ENCODE assay signal across 28 cellular contexts in the genomic region with DNA sequence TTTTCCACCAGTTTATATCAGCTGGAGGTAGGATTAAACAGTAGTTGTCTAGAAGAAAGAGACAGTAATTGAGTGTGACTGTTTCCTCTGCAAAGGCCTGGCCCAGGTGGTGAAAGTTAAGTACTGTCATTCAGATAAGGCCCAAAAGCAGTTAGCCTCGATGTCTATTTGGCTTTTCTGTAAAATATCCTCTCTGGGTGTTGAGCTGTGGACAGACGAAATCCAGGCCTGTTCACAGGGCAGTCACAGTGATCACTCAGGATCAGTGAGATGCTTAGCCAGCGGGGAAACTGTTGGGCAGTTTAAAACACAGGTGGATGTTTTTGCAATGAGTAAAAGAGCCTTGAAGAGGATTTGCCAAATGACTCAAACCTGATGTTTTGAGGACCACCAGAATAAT. TPM values are rescaled to one million over a fixed set of nuclear protein-coding genes. Genes with fewer than 3 reads are reported as not detected.
DNase-seq lines count a peak whose midpoint lies in the region; ATAC-seq and TF ChIP-seq lines count a peak whose summit lies in the region.
"Had no signal": no experiment of that assay in that cellular context is flagged by ENCODE, and none has a peak within 500 bp of the region (broad histone marks: within the 10 kb centered on the region; RNA-seq: fewer than 3 reads in every experiment).

No MANE protein-coding gene starts in this region.

- H3K9me3 ChIP-seq in heart right ventricle: no peaks in the 10 kb centered on the region
- H3K9me3 ChIP-seq in CD4-positive, alpha-beta memory T cell (ENCODE audit: control insufficient read depth in 1 of 2, low read length in 2 of 2): no peaks in the 10 kb centered on the region
- H3K9me3 ChIP-seq: BLaER1 treated with 17β-estradiol and CSF1 and Interleukin-3, amounts not matched to agents 10 nM and 100 nM; Caco-2; right lobe of liver; thyroid gland had no signal

- no peaks in the 10 kb centered on the region for H3K9me3 Mint-ChIP-seq in GM23338
- H3K9me3 Mint-ChIP-seq in CD4-positive, alpha-beta memory T cell: no peaks in the 10 kb centered on the region
- H3K9me3 Mint-ChIP-seq: activated naive CD4-positive, alpha-beta T cell treated with anti-CD3 and anti-CD28 coated beads for 36 hours; activated T-cell treated with anti-CD3 and anti-CD28 coated beads, Interleukin-2, amount 50 U/mL, for 72 hours; central memory CD8-positive, alpha-beta T cell; immature natural killer cell; stimulated activated naive CD8-positive, alpha-beta T cell treated with anti-CD3 and anti-CD28 coated beads, Interleukin-15, amount 100 ng/mL, for 72 hours; T-helper 1 cell treated with Interleukin-12 subunit alpha and Interleukin-12 subunit beta and Interleukin-4 antibody, amounts not matched to agents 30 μg/mL and 1 μg/mL, for 36 hours had no signal

- H3K4me2 ChIP-seq in GM23338: no peak overlapping the region
- H3K4me2 ChIP-seq: PC-9 had no signal

- H2AFZ ChIP-seq in ACC112 (ENCODE audit: low read length, unreplicated experiment) (no peak overlapping the region), GM23338 (peak overlapping the region; percentile 32; the same call in 1 of the 2 replicates)
- H2AFZ ChIP-seq: parathyroid adenoma, PC-9 had no signal

- H4K20me1 ChIP-seq in GM23338 (replicated peaks; ENCODE audit: insufficient read depth): no peaks in the 10 kb centered on the region
- H4K20me1 ChIP-seq: BLaER1 treated with 17β-estradiol and CSF1 and Interleukin-3, amounts not matched to agents 10 nM and 100 nM had no signal

- intact Hi-C loops in heart right ventricle (cut with DNase I): no loop called here
- intact Hi-C loops in CD4-positive, alpha-beta memory T cell (cut with micrococcal nuclease): no loop called here

- peaks cover 2% of the 10 kb centered on the region; the same call in 1 of the 3 replicates for H3K4me1 Mint-ChIP-seq in GM23338
- H3K4me1 Mint-ChIP-seq in CD4-positive, alpha-beta memory T cell: no peaks in the 10 kb centered on the region
- H3K4me1 Mint-ChIP-seq: central memory CD8-positive, alpha-beta T cell; immature natural killer cell; stimulated activated naive CD8-positive, alpha-beta T cell treated with anti-CD3 and anti-CD28 coated beads, Interleukin-15, amount 100 ng/mL, for 72 hours had no signal

- CTCF ChIA-PET in CD4-positive, alpha-beta memory T cell (lab: Charles Lee; ENCODE audit: partially characterized antibody): no interaction called here

- H3K27ac ChIP-seq in ACC112 (ENCODE audit: low read depth, low read length): peak overlapping the region; percentile 76
- H3K27ac ChIP-seq in GM23338 (ENCODE audit: low read depth): no peak overlapping the region
- H3K27ac ChIP-seq in heart right ventricle: no peak overlapping the region
- H3K27ac ChIP-seq in CD4-positive, alpha-beta memory T cell (ENCODE audit: low read depth, low read length): no peak overlapping the region
- H3K27ac ChIP-seq: BLaER1 treated with 17β-estradiol and CSF1 and Interleukin-3, amounts not matched to agents 10 nM and 100 nM; parathyroid adenoma; PC-9; right lobe of liver; thyroid gland had no signal

- peaks cover 32% of the 10 kb centered on the region for H3K4me1 ChIP-seq in ACC112 (ENCODE audit: control insufficient read depth, insufficient read depth, low read length, unreplicated experiment)
- H3K4me1 ChIP-seq in GM23338 (ENCODE audit: insufficient read depth): no peaks in the 10 kb centered on the region
- H3K4me1 ChIP-seq in heart right ventricle: peaks cover 0 to 9% (median 0%) of the 10 kb centered on the region in 9 donors
- no peaks in the 10 kb centered on the region for H3K4me1 ChIP-seq in CD4-positive, alpha-beta memory T cell (ENCODE audit: insufficient read depth, low read length)
- H3K4me1 ChIP-seq: Caco-2, parathyroid adenoma, right lobe of liver had no signal

- H3K79me2 ChIP-seq in ACC112 (ENCODE audit: control insufficient read depth, insufficient read depth, low read length, unreplicated experiment) (no peaks in the 10 kb centered on the region), GM23338 (replicated peaks; ENCODE audit: insufficient read depth) (no peaks in the 10 kb centered on the region)
- H3K79me2 ChIP-seq: parathyroid adenoma had no signal

- H3K27me3 Mint-ChIP-seq in GM23338 (ENCODE audit: insufficient read depth, low read depth, poor library complexity): no peaks in the 10 kb centered on the region
- peaks cover 0 to 1% of the 10 kb centered on the region in 2 donors for H3K27me3 Mint-ChIP-seq in CD4-positive, alpha-beta memory T cell
- H3K27me3 Mint-ChIP-seq: central memory CD8-positive, alpha-beta T cell had no signal

- WGBS in heart right ventricle, 2 donors: 27 to 39% methylated on average over 3 of the region's 3 CpGs

- 0 out of 2 replicates have a peak, but pooled peaks cover 6% of the 10 kb centered on the region for H3K9me2 ChIP-seq in GM23338 (ENCODE audit: insufficient read depth)

- no peak for DNase-seq in GM23338 (ENCODE audit: low spot score)
- DNase-seq in amniotic epithelial cell (ENCODE audit: low read depth): peak; percentile 25
- peak in 1 of 2 donors; percentile 23 for DNase-seq in heart right ventricle
- DNase-seq in germinal center (ENCODE audit: low spot score): no peak
- DNase-seq in 8988T: no peak
- DNase-seq in stimulated activated CD4-positive, alpha-beta T cell treated with anti-CD3 and anti-CD28 coated beads, Interleukin-12 subunit alpha, Interleukin-12 subunit beta, amount 100 ng/mL, for 4 hours: no peak
- no peak for DNase-seq in CD4-positive, alpha-beta memory T cell
- DNase-seq: ACHN; activated CD4-positive, alpha-beta T cell treated with anti-CD3 and anti-CD28 coated beads for 48 hours; activated naive CD4-positive, alpha-beta T cell treated with anti-CD3 and anti-CD28 coated beads for 36 hours; activated T-cell treated with anti-CD3 and anti-CD28 coated beads, Interleukin-2, amount 50 U/mL, for 72 hours; anterior cingulate cortex; Caco-2; dermis blood vessel endothelial cell; foreskin melanocyte; hippocampal formation; immature natural killer cell; NCI-H1092; NCI-H2029 treated with DMSO at 0.1 percent for 48 hours; PC-9; right lobe of liver; stimulated activated naive CD8-positive, alpha-beta T cell treated with anti-CD3 and anti-CD28 coated beads, Interleukin-15, amount 100 ng/mL, for 72 hours; thyroid gland had no signal

- ATAC-seq in GM23338 (no peak), heart right ventricle (peak; percentile 34 to 92 (median 82))
- ATAC-seq: right lobe of liver; stimulated activated naive CD8-positive, alpha-beta T cell treated with anti-CD3 and anti-CD28 coated beads, Interleukin-15, amount 100 ng/mL, for 72 hours had no signal

- H3F3A ChIP-seq in GM23338 (replicated peaks; ENCODE audit: low read depth): no peaks in the 10 kb centered on the region

- TF ChIP-seq CTCF in GM23338 (conservative IDR thresholded peaks at IDR 0.05; ENCODE audit: low read depth in 2 of 2) (no peak), heart right ventricle (IDR thresholded peaks at IDR 0.05) (no peak)

- no peaks in the 10 kb centered on the region for H3K36me3 Mint-ChIP-seq in GM23338 (ENCODE audit: low read depth)
- H3K36me3 Mint-ChIP-seq in CD4-positive, alpha-beta memory T cell: peaks cover 0 to 5% of the 10 kb centered on the region in 2 donors
- H3K36me3 Mint-ChIP-seq: immature natural killer cell had no signal

- H3K4me3 ChIP-seq in ACC112 (ENCODE audit: low read depth, low read length): no peak overlapping the region
- H3K4me3 ChIP-seq in GM23338: no peak overlapping the region
- H3K4me3 ChIP-seq in heart right ventricle: no peak overlapping the region
- H3K4me3 ChIP-seq in CD4-positive, alpha-beta memory T cell (ENCODE audit: low read length in 2 of 2): no peak overlapping the region
- H3K4me3 ChIP-seq: BLaER1 treated with 17β-estradiol and CSF1 and Interleukin-3, amounts not matched to agents 10 nM and 100 nM; PC-9; right lobe of liver; thyroid gland had no signal

- no peak overlapping the region for H3K27ac Mint-ChIP-seq in GM23338
- H3K27ac Mint-ChIP-seq in CD4-positive, alpha-beta memory T cell: no peak overlapping the region
- H3K27ac Mint-ChIP-seq: activated naive CD4-positive, alpha-beta T cell treated with anti-CD3 and anti-CD28 coated beads for 36 hours; activated T-cell treated with anti-CD3 and anti-CD28 coated beads, Interleukin-2, amount 50 U/mL, for 72 hours; immature natural killer cell; stimulated activated naive CD8-positive, alpha-beta T cell treated with anti-CD3 and anti-CD28 coated beads, Interleukin-15, amount 100 ng/mL, for 72 hours; T-helper 1 cell treated with Interleukin-12 subunit alpha and Interleukin-12 subunit beta and Interleukin-4 antibody, amounts not matched to agents 30 μg/mL and 1 μg/mL, for 36 hours had no signal

- no peak overlapping the region for H3K4me3 Mint-ChIP-seq in GM23338
- H3K4me3 Mint-ChIP-seq in CD4-positive, alpha-beta memory T cell: no peak overlapping the region
- H3K4me3 Mint-ChIP-seq: activated naive CD4-positive, alpha-beta T cell treated with anti-CD3 and anti-CD28 coated beads for 36 hours; activated T-cell treated with anti-CD3 and anti-CD28 coated beads, Interleukin-2, amount 50 U/mL, for 72 hours; central memory CD8-positive, alpha-beta T cell; immature natural killer cell; stimulated activated naive CD8-positive, alpha-beta T cell treated with anti-CD3 and anti-CD28 coated beads, Interleukin-15, amount 100 ng/mL, for 72 hours; T-helper 1 cell treated with Interleukin-12 subunit alpha and Interleukin-12 subunit beta and Interleukin-4 antibody, amounts not matched to agents 30 μg/mL and 1 μg/mL, for 36 hours had no signal

- POLR2A ChIA-PET in CD4-positive, alpha-beta memory T cell (lab: Charles Lee; ENCODE audit: partially characterized antibody): no interaction called here

- no peaks in the 10 kb centered on the region for H3K27me3 ChIP-seq in ACC112 (ENCODE audit: insufficient read depth, low read length)
- H3K27me3 ChIP-seq in GM23338 (ENCODE audit: insufficient read depth): no peaks in the 10 kb centered on the region
- peaks cover 0 to 44% (median 9%) of the 10 kb centered on the region in 7 donors for H3K27me3 ChIP-seq in heart right ventricle
- H3K27me3 ChIP-seq in CD4-positive, alpha-beta memory T cell (ENCODE audit: insufficient read depth, low read length): no peaks in the 10 kb centered on the region
- H3K27me3 ChIP-seq: BLaER1 treated with 17β-estradiol and CSF1 and Interleukin-3, amounts not matched to agents 10 nM and 100 nM; right lobe of liver; thyroid gland had no signal

- H3K36me3 ChIP-seq in ACC112 (ENCODE audit: insufficient read depth, low read length) (no peaks in the 10 kb centered on the region), GM23338 (ENCODE audit: insufficient read depth) (no peaks in the 10 kb centered on the region), heart right ventricle (no peaks in the 10 kb centered on the region)
- H3K36me3 ChIP-seq in CD4-positive, alpha-beta memory T cell (ENCODE audit: insufficient read depth, low read length): no peaks in the 10 kb centered on the region
- H3K36me3 ChIP-seq: BLaER1 treated with 17β-estradiol and CSF1 and Interleukin-3, amounts not matched to agents 10 nM and 100 nM; right lobe of liver; thyroid gland had no signal

RNA-seq across cellular contexts. Expression of gene PRDM1, which starts 22.0 kb away (rescaled TPM):
- 0.62 and 0.73 TPM in 2 replicates for total RNA-seq in GM23338 (2014; rRNA removed; shearing (Covaris generic))
- polyA plus RNA-seq in GM23338 (2016; fragmentation: Nextera tagmentation; extraction: Ambion mirVana) (0.65 and 0.90 TPM in 2 replicates), heart right ventricle (under 1 TPM; 0.32 to 0.73 TPM)
- total RNA-seq in heart right ventricle: 10 to 100 TPM in 1 of 10 donors, 1 to 10 TPM in 8, under 1 TPM in 1; 0.47 to 11.2 (median 2.1) TPM
- 10 to 100 TPM; 33.4 to 34.0 TPM for total RNA-seq in CD4-positive, alpha-beta memory T cell
- 10 to 100 TPM; 45.4 to 97.0 TPM for polyA plus RNA-seq in CD4-positive, alpha-beta memory T cell
